Comparison of ENCODE assay signal across 9 cellular contexts in genomic region chr12:12358528-12358927, GRCh38. TPM values are rescaled to one million over a fixed set of nuclear protein-coding genes. Genes with fewer than 3 reads are reported as not detected.
DNase-seq lines count a peak whose midpoint lies in the region; ATAC-seq and TF ChIP-seq lines count a peak whose summit lies in the region.
"Had no signal": no experiment of that assay in that cellular context is flagged by ENCODE, and none has a peak within 500 bp of the region (broad histone marks: within the 10 kb centered on the region; RNA-seq: fewer than 3 reads in every experiment).

No MANE protein-coding gene starts in this region.

- H3K36me3 ChIP-seq in left lung (no peaks in the 10 kb centered on the region), thoracic aorta (no peaks in the 10 kb centered on the region)

- H3K27me3 Mint-ChIP-seq in activated CD4-positive, alpha-beta T cell treated with anti-CD3 and anti-CD28 coated beads for 36 hours, result no peaks in the 10 kb centered on the region
- no peaks in the 10 kb centered on the region for H3K27me3 Mint-ChIP-seq in activated CD8-positive, alpha-beta T cell treated with anti-CD3 and anti-CD28 coated beads, Interleukin-2, amount 10 ng/mL, durations not matched to agents 7 days and 5 days (ENCODE audit: low read depth)

- POLR2A ChIA-PET in activated CD4-positive, alpha-beta T cell treated with anti-CD3 and anti-CD28 coated beads for 36 hours (lab: Charles Lee), result interaction anchor here (1.1 to 2.6 kb wide), 4 partner anchors 21 to 378 kb away, joined by 6 to 19 read pairs (median 8); partner anchors contain the start of gene CDKN1B
- POLR2A ChIA-PET in activated CD8-positive, alpha-beta T cell treated with anti-CD3 and anti-CD28 coated beads, Interleukin-2, amount 10 ng/mL, durations not matched to agents 7 days and 5 days (lab: Charles Lee), result interaction anchor here (0.6 to 3.5 kb wide), 22 partner anchors 8 to 709 kb away, joined by 3 to 70 read pairs (median 8); partner anchors contain the start of genes CDKN1B and ETV6

- CTCF ChIA-PET in activated CD4-positive, alpha-beta T cell treated with anti-CD3 and anti-CD28 coated beads for 36 hours (lab: Charles Lee), result interaction anchor here (0.6 to 4.0 kb wide), 14 partner anchors 8 to 429 kb away, joined by 3 to 39 read pairs (median 3); partner anchors contain the start of genes DUSP16 and MANSC1
- CTCF ChIA-PET in activated CD8-positive, alpha-beta T cell treated with anti-CD3 and anti-CD28 coated beads, Interleukin-2, amount 10 ng/mL, durations not matched to agents 7 days and 5 days (lab: Charles Lee), result interaction anchor here (0.8 to 3.0 kb wide), 23 partner anchors 9 to 378 kb away, joined by 3 to 18 read pairs (median 5); partner anchors contain the start of genes DUSP16 and MANSC1

- intact Hi-C loops in activated CD4-positive, alpha-beta T cell treated with anti-CD3 and anti-CD28 coated beads for 36 hours (cut with DNase I, micrococcal nuclease), result loop anchor here (5.0 to 10.0 kb wide), 5 partner anchors 254 to 836 kb away; partner anchors contain the start of genes CREBL2 (in 1 of the 2), DDX47 (in 1 of the 2), EMP1 (in 1 of the 2) and GPR19 (in 1 of the 2)
- intact Hi-C loops in left lung (cut with DNase I), result no loop called here

- ATAC-seq in activated CD4-positive, alpha-beta T cell treated with anti-CD3 and anti-CD28 coated beads for 36 hours, result no peak
- no peak for ATAC-seq in activated CD8-positive, alpha-beta T cell treated with anti-CD3 and anti-CD28 coated beads, Interleukin-2, amount 10 ng/mL, durations not matched to agents 7 days and 5 days
- ATAC-seq in left lung (no peak), thoracic aorta (ENCODE audit: insufficient number of reproducible peaks, low FRiP score, low read depth) (no peak), GM21515 (IDR thresholded peaks at IDR 0.05; ENCODE audit: unreplicated experiment) (no peak), HG03457 (IDR thresholded peaks at IDR 0.05; ENCODE audit: unreplicated experiment) (no peak)

- peak overlapping the region; percentile 99 for H3K27ac Mint-ChIP-seq in activated CD4-positive, alpha-beta T cell treated with anti-CD3 and anti-CD28 coated beads for 36 hours
- peak overlapping the region; percentile 94 for H3K27ac Mint-ChIP-seq in activated CD8-positive, alpha-beta T cell treated with anti-CD3 and anti-CD28 coated beads, Interleukin-2, amount 10 ng/mL, durations not matched to agents 7 days and 5 days

- TF ChIP-seq CTCF in left lung (IDR thresholded peaks at IDR 0.05) (no peak), thoracic aorta (IDR thresholded peaks at IDR 0.05) (no peak)

- DNase-seq in activated CD4-positive, alpha-beta T cell treated with anti-CD3 and anti-CD28 coated beads for 36 hours, result no peak
- no peak for DNase-seq in activated CD4-positive, alpha-beta T cell treated with anti-CD3 and anti-CD28 coated beads for 4 hours
- DNase-seq in activated CD8-positive, alpha-beta T cell treated with anti-CD3 and anti-CD28 coated beads, Interleukin-2, amount 10 ng/mL, durations not matched to agents 7 days and 5 days, result peak; percentile 10
- DNase-seq in left lung (no peak), thoracic aorta (ENCODE audit: low spot score) (no peak), DMS 273 (lab: John Stamatoyannopoulos, UW; ENCODE audit: unreplicated experiment) (no peak)
- DNase-seq: activated CD4-positive, alpha-beta T cell treated with anti-CD3 and anti-CD28 coated beads for 1 hour had no signal

- peak overlapping the region in 1 of 2 donors; percentile 89 for H3K4me3 ChIP-seq in left lung
- H3K4me3 ChIP-seq in thoracic aorta, result peak overlapping the region; percentile 86

- H3K36me3 Mint-ChIP-seq in activated CD4-positive, alpha-beta T cell treated with anti-CD3 and anti-CD28 coated beads for 36 hours (ENCODE audit: low read depth), result peaks cover 9% of the 10 kb centered on the region
- H3K36me3 Mint-ChIP-seq in activated CD8-positive, alpha-beta T cell treated with anti-CD3 and anti-CD28 coated beads, Interleukin-2, amount 10 ng/mL, durations not matched to agents 7 days and 5 days (ENCODE audit: low read depth), result peaks cover 23% of the 10 kb centered on the region

- H3K4me1 Mint-ChIP-seq in activated CD4-positive, alpha-beta T cell treated with anti-CD3 and anti-CD28 coated beads for 36 hours, result peaks cover 39% of the 10 kb centered on the region
- peaks cover 51% of the 10 kb centered on the region for H3K4me1 Mint-ChIP-seq in activated CD8-positive, alpha-beta T cell treated with anti-CD3 and anti-CD28 coated beads, Interleukin-2, amount 10 ng/mL, durations not matched to agents 7 days and 5 days (ENCODE audit: low read depth)

- H3K4me3 Mint-ChIP-seq in activated CD4-positive, alpha-beta T cell treated with anti-CD3 and anti-CD28 coated beads for 36 hours, result peak overlapping the region; percentile 98
- H3K4me3 Mint-ChIP-seq in activated CD8-positive, alpha-beta T cell treated with anti-CD3 and anti-CD28 coated beads, Interleukin-2, amount 10 ng/mL, durations not matched to agents 7 days and 5 days, result peak overlapping the region; percentile 88

- H3K27ac ChIP-seq in left lung, result peak overlapping the region; percentile 94 to 100
- peak overlapping the region; percentile 94 to 99 for H3K27ac ChIP-seq in thoracic aorta

- H3K27me3 ChIP-seq in left lung, result no peaks in the 10 kb centered on the region
- no peaks in the 10 kb centered on the region for H3K27me3 ChIP-seq in thoracic aorta (replicated peaks; ENCODE audit: insufficient read depth)

- H3K9me3 ChIP-seq in left lung, result no peaks in the 10 kb centered on the region
- no peaks in the 10 kb centered on the region for H3K9me3 ChIP-seq in thoracic aorta

- no peaks in the 10 kb centered on the region for H3K9me3 Mint-ChIP-seq in activated CD4-positive, alpha-beta T cell treated with anti-CD3 and anti-CD28 coated beads for 36 hours (ENCODE audit: low read depth)
- no peaks in the 10 kb centered on the region for H3K9me3 Mint-ChIP-seq in activated CD8-positive, alpha-beta T cell treated with anti-CD3 and anti-CD28 coated beads, Interleukin-2, amount 10 ng/mL, durations not matched to agents 7 days and 5 days (ENCODE audit: insufficient read depth)

- H3K4me1 ChIP-seq in left lung, result peaks cover 13 to 31% of the 10 kb centered on the region in 2 donors
- H3K4me1 ChIP-seq in thoracic aorta (ENCODE audit: control insufficient read depth in 1 of 2, low read depth in 2 of 2), result peaks cover 2 to 29% of the 10 kb centered on the region in 2 donors

RNA-seq across cellular contexts. Expression of gene BORCS5, which starts 1.6 kb away (rescaled TPM):
- total RNA-seq in activated CD4-positive, alpha-beta T cell treated with anti-CD3 and anti-CD28 coated beads for 36 hours, result 10 to 100 TPM; 41.8 to 45.0 TPM
- 10 to 100 TPM; 18.8 to 21.2 TPM for total RNA-seq in activated CD8-positive, alpha-beta T cell treated with anti-CD3 and anti-CD28 coated beads, Interleukin-2, amount 10 ng/mL, durations not matched to agents 7 days and 5 days
- total RNA-seq in left lung (10 to 100 TPM in 1 of 2 donors, 1 to 10 TPM in 1; 9.0 to 13.5 TPM), thoracic aorta (10 to 100 TPM; 20.6 to 27.1 TPM)

RNA-seq across cellular contexts. Expression of gene MANSC1, which starts 8.5 kb away (rescaled TPM):
- total RNA-seq in activated CD4-positive, alpha-beta T cell treated with anti-CD3 and anti-CD28 coated beads for 36 hours, result 1 to 10 TPM; 2.2 to 2.5 TPM
- under 1 TPM in 1 of 2 experiments, not detected in 1; 0.13 TPM for total RNA-seq in activated CD8-positive, alpha-beta T cell treated with anti-CD3 and anti-CD28 coated beads, Interleukin-2, amount 10 ng/mL, durations not matched to agents 7 days and 5 days
- 10 to 100 TPM; 24.7 to 30.1 TPM for total RNA-seq in left lung
- total RNA-seq in thoracic aorta, result 10 to 100 TPM; 36.6 to 38.1 TPM

Comparison
In these comparisons a context has a peak if more than half of its experiments do, and no peak if none do; other contexts are left out.
1. RNA of gene MANSC1, which starts 8.5 kb away (total RNA-seq): 36.6 to 38.1 TPM in thoracic aorta and 24.7 to 30.1 TPM in left lung; 2.2 to 2.5 TPM in activated CD4-positive, alpha-beta T cell treated with anti-CD3 and anti-CD28 coated beads for 36 hours and 0.13 TPM in activated CD8-positive, alpha-beta T cell treated with anti-CD3 and anti-CD28 coated beads, Interleukin-2, amount 10 ng/mL, durations not matched to agents 7 days and 5 days; every median in the first group is over 4 times any median in the second.
2. intact Hi-C loops: an anchor here in activated CD4-positive, alpha-beta T cell treated with anti-CD3 and anti-CD28 coated beads for 36 hours (5.0 to 10.0 kb wide); none called in left lung.